In genomic region chr7:28296571-28297483, GRCh38 we compare ENCODE assay signal across 7 cellular contexts.
DNase-seq lines count a peak whose midpoint lies in the region; ATAC-seq and TF ChIP-seq lines count a peak whose summit lies in the region.

No MANE protein-coding gene starts in this region.

- no peak overlapping the region for H3K27ac Mint-ChIP-seq in activated CD4-positive, alpha-beta T cell treated with anti-CD3 and anti-CD28 coated beads, Interleukin-2, amount 10 ng/mL, durations not matched to agents 24 days and 14 days

- H4K20me1 ChIP-seq in fibroblast of lung (ENCODE audit: control insufficient read depth, extremely low read depth, insufficient read depth, low read length) = no peaks in the 10 kb centered on the region

- no peaks in the 10 kb centered on the region for H3K9me3 ChIP-seq in fibroblast of lung (ENCODE audit: control insufficient read depth, insufficient read depth, low read depth, low read length)

- no peak overlapping the region for H3K4me3 ChIP-seq in fibroblast of lung (replicated peaks in 1 of 4; ENCODE audit: control extremely low read depth in 1 of 4, insufficient read depth in 1 of 4, low read depth in 3 of 4, low read length in 4 of 4)

- peak; percentile 66 to 82 for TF ChIP-seq CTCF in fibroblast of lung (conservative IDR thresholded peaks at IDR 0.05 in 1 of 2, IDR thresholded peaks at IDR 0.05 in 1 of 2; ENCODE audit: low read depth in 1 of 2, low read length in 2 of 2)

- H3K4me1 ChIP-seq in fibroblast of lung (ENCODE audit: control insufficient read depth, extremely low read depth, insufficient read depth, low read length) = no peaks in the 10 kb centered on the region

- H3K36me3 ChIP-seq in fibroblast of lung (ENCODE audit: control insufficient read depth, insufficient read depth, low read length) = no peaks in the 10 kb centered on the region

- no peak overlapping the region for H3K4me3 Mint-ChIP-seq in activated CD4-positive, alpha-beta T cell treated with anti-CD3 and anti-CD28 coated beads, Interleukin-2, amount 10 ng/mL, durations not matched to agents 24 days and 14 days

- no peak for ATAC-seq in GM21717 (IDR thresholded peaks at IDR 0.05; ENCODE audit: unreplicated experiment)

- no peak overlapping the region for H3K4me2 ChIP-seq in fibroblast of lung (ENCODE audit: extremely low read depth, insufficient read depth, low read length)

- no peak overlapping the region for H2AFZ ChIP-seq in fibroblast of lung (ENCODE audit: low read length)

- intact Hi-C loops in activated CD4-positive, alpha-beta T cell treated with anti-CD3 and anti-CD28 coated beads, Interleukin-2, amount 10 ng/mL, durations not matched to agents 24 days and 14 days (cut with micrococcal nuclease) = loop anchor here (5.0 kb wide), 1 partner anchor 555 kb away; no protein-coding TSS in a partner anchor

- no peak overlapping the region for H3K9ac ChIP-seq in fibroblast of lung (ENCODE audit: insufficient read depth, low read length)

- peaks cover 31% of the 10 kb centered on the region for H3K27me3 Mint-ChIP-seq in activated CD4-positive, alpha-beta T cell treated with anti-CD3 and anti-CD28 coated beads, Interleukin-2, amount 10 ng/mL, durations not matched to agents 24 days and 14 days

- H3K9me3 Mint-ChIP-seq in activated CD4-positive, alpha-beta T cell treated with anti-CD3 and anti-CD28 coated beads, Interleukin-2, amount 10 ng/mL, durations not matched to agents 24 days and 14 days = no peaks in the 10 kb centered on the region

- no peaks in the 10 kb centered on the region for H3K36me3 Mint-ChIP-seq in activated CD4-positive, alpha-beta T cell treated with anti-CD3 and anti-CD28 coated beads, Interleukin-2, amount 10 ng/mL, durations not matched to agents 24 days and 14 days (ENCODE audit: low read depth)

- peak; percentile 41 for DNase-seq in ELF-1 (ENCODE audit: low read depth, low spot score)
- DNase-seq in NAMALWA (ENCODE audit: low spot score) = peak; percentile 73
- DNase-seq in activated CD4-positive, alpha-beta T cell treated with anti-CD3 and anti-CD28 coated beads, Interleukin-2, amount 10 ng/mL, durations not matched to agents 24 days and 14 days = peak; percentile 75
- DNase-seq in fibroblast of lung (ENCODE audit: low read depth in 2 of 2) = peak; percentile 29 to 66
- DNase-seq in stimulated activated CD4-positive, alpha-beta T cell treated with anti-CD3 and anti-CD28 coated beads, Interleukin-15, amount 100 ng/mL, for 24 hours = peak; percentile 74
- DNase-seq in NCI-H2081 treated with DMSO at 0.1 percent for 48 hours (lab: John Stamatoyannopoulos, UW) = no peak

- peaks cover 5% of the 10 kb centered on the region for H3K27me3 ChIP-seq in fibroblast of lung (ENCODE audit: control insufficient read depth, insufficient read depth, low read length)

- no peaks in the 10 kb centered on the region for H3K79me2 ChIP-seq in fibroblast of lung (ENCODE audit: control insufficient read depth, insufficient read depth, low read length)

- H3K4me1 Mint-ChIP-seq in activated CD4-positive, alpha-beta T cell treated with anti-CD3 and anti-CD28 coated beads, Interleukin-2, amount 10 ng/mL, durations not matched to agents 24 days and 14 days = peaks cover 7% of the 10 kb centered on the region

- H3K27ac ChIP-seq in fibroblast of lung (ENCODE audit: insufficient read depth, low read length) = no peak overlapping the region
